In genomic region chr13:112934075-112934474, GRCh38 we compare ENCODE assay signal across 27 cellular contexts. TPM values are rescaled to one million over a fixed set of nuclear protein-coding genes. Genes with fewer than 3 reads are reported as not detected.
DNase-seq lines count a peak whose midpoint lies in the region; ATAC-seq, FAIRE-seq and TF ChIP-seq lines count a peak whose summit lies in the region.
"Had no signal": no experiment of that assay in that cellular context is flagged by ENCODE, and none has a peak within 500 bp of the region (broad histone marks: within the 10 kb centered on the region; RNA-seq: fewer than 3 reads in every experiment).

No MANE protein-coding gene starts in this region.

- FAIRE-seq in urothelium cell line (lab: Jason Lieb, UNC), result peak; percentile 20
- FAIRE-seq: A549, GM18507 had no signal

- intact Hi-C loops in dorsolateral prefrontal cortex (cut with DNase I), result no loop called here

- peaks cover 3% of the 10 kb centered on the region for H3K27me3 Mint-ChIP-seq in chondrocyte (ENCODE audit: low read depth)

- no peaks in the 10 kb centered on the region for H3K9me3 Mint-ChIP-seq in chondrocyte (ENCODE audit: low read depth)
- H3K9me3 Mint-ChIP-seq: GM23338 had no signal

- no peak overlapping the region for H3K4me3 Mint-ChIP-seq in chondrocyte (ENCODE audit: unreplicated experiment)
- H3K4me3 Mint-ChIP-seq: GM23338, IgD-negative memory B cell, T-cell had no signal

- H3K27ac ChIP-seq in dorsolateral prefrontal cortex, result peak overlapping the region in 1 of 59 donors; percentile 77
- H3K27ac ChIP-seq: A549, HL-60, KMS-11, RWPE1, SK-N-MC had no signal

- H3K4me3 ChIP-seq in dorsolateral prefrontal cortex, result no peak overlapping the region
- H3K4me3 ChIP-seq: A549, GM23338, SK-N-MC had no signal

- TF ChIP-seq CTCF in chondrocyte (IDR thresholded peaks at IDR 0.05) (no peak), dorsolateral prefrontal cortex (IDR thresholded peaks at IDR 0.05 in 54 of 56, conservative IDR thresholded peaks at IDR 0.05 in 2 of 56; ENCODE audit: low read depth in 1 of 56, partially characterized antibody in 56 of 56) (no peak)

- ATAC-seq in left lobe of liver (no peak), GM18861 (IDR thresholded peaks at IDR 0.05; ENCODE audit: unreplicated experiment) (no peak)
- ATAC-seq: A549, GM23338, T-cell had no signal

- peaks cover 7% of the 10 kb centered on the region for H3K4me1 Mint-ChIP-seq in chondrocyte (ENCODE audit: low read depth)

- DNase-seq in D341Med (ENCODE audit: low spot score) (peak; percentile 13), NCI-H69 (lab: John Stamatoyannopoulos, UW) (peak; percentile 29), left lobe of liver (ENCODE audit: low spot score) (peak; percentile 35), urothelium cell line (ENCODE audit: low spot score) (no peak), chondrocyte (ENCODE audit: low spot score) (no peak), dorsolateral prefrontal cortex (no peak)
- DNase-seq: Calu3, DMS153, DND-41, HCEC 1CT, MM.1S, NCI-H1048, NCI-H1417, NCI-H1694, NCI-H2227 treated with DMSO at 0.1 percent for 48 hours, NCI-H526 treated with DMSO at 0.1 percent for 48 hours, SHP77, T-cell had no signal

- H3K36me3 Mint-ChIP-seq in chondrocyte (ENCODE audit: low read depth), result peaks cover 1% of the 10 kb centered on the region
- H3K36me3 Mint-ChIP-seq: T-cell had no signal

- H3K27ac Mint-ChIP-seq in chondrocyte (ENCODE audit: unreplicated experiment), result no peak overlapping the region
- H3K27ac Mint-ChIP-seq: GM23338, IgD-negative memory B cell, T-cell had no signal

- peaks cover 0 to 10% (median 0%) of the 10 kb centered on the region in 45 donors for H3K27me3 ChIP-seq in dorsolateral prefrontal cortex

RNA-seq across cellular contexts. Expression of gene MCF2L, which starts 34.9 kb away (rescaled TPM):
- 14.9 TPM for total RNA-seq in left lobe of liver
- total RNA-seq in chondrocyte, result 6.7 to 8.0 TPM (median 7.6 TPM) in 3 replicates
- 100 to 1,000 TPM; 181 to 436 (median 311) TPM for total RNA-seq in dorsolateral prefrontal cortex

Comparison
In these comparisons a context has a peak if more than half of its experiments do, and no peak if none do; other contexts are left out.
1. DNase-seq: peak in D341Med (single experiment), NCI-H69 (single experiment) and left lobe of liver (single experiment); none in urothelium cell line (single experiment), chondrocyte (single experiment) and dorsolateral prefrontal cortex (0 of 10).
2. RNA of gene MCF2L, which starts 34.9 kb away (total RNA-seq): 181 to 436 TPM in dorsolateral prefrontal cortex; 14.9 TPM in left lobe of liver (single experiment) and 6.7 to 8.0 TPM in chondrocyte; every median in the first group is over 10 times any median in the second.